ENCODE assay signal across 8 cellular contexts in the genomic region with DNA sequence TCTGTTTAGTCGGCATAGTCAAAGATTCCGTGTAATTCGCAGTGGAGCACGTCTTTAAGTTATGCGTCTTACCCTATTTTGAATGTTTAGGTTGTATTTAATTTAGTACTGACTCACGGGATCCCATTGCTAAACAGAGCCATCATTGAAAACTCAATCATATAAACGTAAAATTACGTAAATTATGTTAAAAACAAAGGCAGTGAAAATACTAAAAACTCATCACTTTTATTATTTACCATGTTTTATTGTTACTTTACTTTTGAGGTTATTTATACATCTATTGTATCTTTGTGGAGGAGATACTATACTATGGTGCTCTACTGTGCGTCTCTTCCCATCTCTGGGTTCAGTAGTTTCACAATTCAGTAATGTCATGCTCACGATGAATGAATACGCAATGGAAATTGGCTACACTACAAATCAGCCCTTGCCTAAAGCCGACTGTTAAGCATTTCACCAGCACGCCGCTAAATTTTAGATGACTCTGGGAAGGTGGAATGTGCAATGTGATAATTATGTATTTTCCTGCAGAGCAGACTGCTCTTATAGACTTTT. TPM values are rescaled to one million over a fixed set of nuclear protein-coding genes. Genes with fewer than 3 reads are reported as not detected.
A peak's percentile ranks its signal among the peaks of the same experiment; 100 is the strongest.
DNase-seq lines count a peak whose midpoint lies in the region; ATAC-seq, FAIRE-seq and TF ChIP-seq lines count a peak whose summit lies in the region.

No MANE protein-coding gene starts in this region.

- peaks cover 4 to 6% of the 10 kb centered on the region in 2 experiments for H3K4me1 Mint-ChIP-seq in H9

- no peaks in the 10 kb centered on the region for H3K36me3 ChIP-seq in BJ (ENCODE audit: control insufficient read depth, insufficient read depth, low read length)
- no peaks in the 10 kb centered on the region for H3K36me3 ChIP-seq in testis (ENCODE audit: low read depth, missing control alignments)

- POLR2A ChIA-PET in BJ (lab: Charles Lee) = no interaction called here

- H2BK20ac ChIP-seq in H9 (ENCODE audit: low read depth, low read length, poor library complexity, severe bottlenecking) = no peak overlapping the region

- peaks cover 58 to 62% of the 10 kb centered on the region in 2 experiments for H3K9me3 Mint-ChIP-seq in H9

- peak overlapping the region; percentile 85 for H3K18ac ChIP-seq in H9 (ENCODE audit: insufficient read length, low read depth, low read length)

- H2BK15ac ChIP-seq in H9 (ENCODE audit: low read depth, low read length) = no peak overlapping the region

- H3K36me3 Mint-ChIP-seq in H9 (ENCODE audit: insufficient read depth in 1 of 3, low read depth in 3 of 3) = peaks cover 3 to 7% (median 4%) of the 10 kb centered on the region in 3 experiments; a peak in 5 of 7 replicates

- peak overlapping the region; percentile 78 to 87 for H3K4me3 Mint-ChIP-seq in H9

- FAIRE-seq in RCC 7860 (lab: Jason Lieb, UNC) (peak; percentile 2), colon (lab: Jason Lieb, UNC) (peak; percentile 87)

- no peak for DNase-seq in BJ (ENCODE audit: low read depth)
- no peak for DNase-seq in H9
- peak; percentile 20 for DNase-seq in RCC 7860 (ENCODE audit: low spot score)
- DNase-seq in lower leg skin (ENCODE audit: low spot score in 2 of 2) = peak in 1 of 2 donors; percentile 17
- DNase-seq in testis = peak; percentile 28

- no peak overlapping the region for H2BK12ac ChIP-seq in H9 (ENCODE audit: insufficient read length, low read depth, low read length)

- H4K20me1 ChIP-seq in H9 (ENCODE audit: control insufficient read depth, insufficient read depth, insufficient read length) = no peaks in the 10 kb centered on the region

- H3K9ac ChIP-seq in H9 (ENCODE audit: extremely low read depth, insufficient read length, low read length) = peak overlapping the region; percentile 79

- no peaks in the 10 kb centered on the region for H3K4me1 ChIP-seq in H9 (ENCODE audit: insufficient read depth, low read length)
- no peaks in the 10 kb centered on the region for H3K4me1 ChIP-seq in testis

- TF ChIP-seq POLR2A in lower leg skin (IDR thresholded peaks at IDR 0.05) = no peak
- TF ChIP-seq POLR2A in testis (IDR thresholded peaks at IDR 0.05) = peak; percentile 11

- no peak overlapping the region for H3K56ac ChIP-seq in H9 (ENCODE audit: insufficient read length, low read depth, low read length)

- no peaks in the 10 kb centered on the region for H3K27me3 Mint-ChIP-seq in H9 (ENCODE audit: low read depth)

- H3K14ac ChIP-seq in H9 (ENCODE audit: insufficient read depth, low read length) = peak overlapping the region; percentile 39; the same call in 1 of the 2 replicates

- no peaks in the 10 kb centered on the region for H3K23me2 ChIP-seq in H9 (ENCODE audit: insufficient read length, low read depth, low read length, poor library complexity, severe bottlenecking)

- no peak overlapping the region for H2BK5ac ChIP-seq in H9 (ENCODE audit: insufficient read length, low read length)

- no peak overlapping the region for H4K8ac ChIP-seq in H9 (replicated peaks; ENCODE audit: insufficient read length, low read depth, low read length)

- ATAC-seq in HG02623 (IDR thresholded peaks at IDR 0.05; ENCODE audit: unreplicated experiment) (no peak), GM21576 (IDR thresholded peaks at IDR 0.05; ENCODE audit: unreplicated experiment) (no peak)

- CTCF ChIA-PET in BJ (lab: Yijun Ruan, JAX) = no interaction called here

- no peak overlapping the region for H2AK5ac ChIP-seq in H9 (ENCODE audit: insufficient read length, low read length)

- intact Hi-C loops in lower leg skin (cut with DNase I; ENCODE audit: low total_unique reads) = no loop called here
- intact Hi-C loops in testis (cut with DNase I; ENCODE audit: low total_unique reads) = no loop called here

- no peak overlapping the region for H3K23ac ChIP-seq in H9 (ENCODE audit: insufficient read length, low read depth, low read length)

- H3K27ac ChIP-seq in H9 (ENCODE audit: insufficient read length, low read depth, low read length) = no peak overlapping the region
- H3K27ac ChIP-seq in testis = peak overlapping the region; percentile 94 to 95

- peak overlapping the region in 1 of 3 experiments; percentile 90; a peak in 3 of 7 replicates for H3K27ac Mint-ChIP-seq in H9

- no peaks in the 10 kb centered on the region for H3K27me3 ChIP-seq in BJ (ENCODE audit: control insufficient read depth, insufficient read depth, low read length)
- H3K27me3 ChIP-seq in H9 (ENCODE audit: insufficient read depth, low read length) = no peaks in the 10 kb centered on the region
- no peaks in the 10 kb centered on the region for H3K27me3 ChIP-seq in testis

- no peak overlapping the region for H4K91ac ChIP-seq in H9 (ENCODE audit: insufficient read length, low read depth, low read length)

- H2BK120ac ChIP-seq in H9 (ENCODE audit: low read depth, low read length, poor library complexity, severe bottlenecking) = no peak overlapping the region

- H3K4me2 ChIP-seq in H9 (ENCODE audit: insufficient read depth, insufficient read length, low read length) = peak overlapping the region; percentile 87

- no peak overlapping the region for H3T11ph ChIP-seq in H9 (ENCODE audit: low read length)

- H3K4me3 ChIP-seq in BJ (ENCODE audit: low read depth, low read length) (peak overlapping the region; percentile 70), lower leg skin (ENCODE audit: low read depth, poor library complexity, severe bottlenecking) (peak overlapping the region; percentile 45), testis (peak overlapping the region; percentile 64 to 72)

- TF ChIP-seq CTCF in BJ (IDR thresholded peaks at IDR 0.05; ENCODE audit: insufficient read depth, low read depth, low read length) (no peak), H9 (conservative IDR thresholded peaks at IDR 0.05) (no peak), lower leg skin (IDR thresholded peaks at IDR 0.05) (no peak), testis (IDR thresholded peaks at IDR 0.05) (no peak)

- WGBS in H9 (ENCODE audit: extremely low coverage, insufficient read length, low lambda C conversion rate) = no CpG with 5 or more reads among the region's 14 CpGs
- 0 to 31% methylated on average over 14 of the region's 14 CpGs for WGBS in lower leg skin, 2 donors
- WGBS in testis, 2 donors = 0 to 1% methylated on average over 12 to 14 of the region's 14 CpGs

- peaks cover 26% of the 10 kb centered on the region for H3K9me3 ChIP-seq in H9 (ENCODE audit: control insufficient read depth, low read depth, low read length)
- no peaks in the 10 kb centered on the region for H3K9me3 ChIP-seq in testis

- H3K79me1 ChIP-seq in H9 (ENCODE audit: insufficient read depth, low read depth, low read length, poor library complexity, severe bottlenecking) = no peaks in the 10 kb centered on the region

- peak overlapping the region; percentile 75 for H4K5ac ChIP-seq in H9 (ENCODE audit: insufficient read length, low read depth, low read length)

- H3K79me2 ChIP-seq in H9 (ENCODE audit: insufficient read depth, low read length) = no peaks in the 10 kb centered on the region

- H3K4ac ChIP-seq in H9 (ENCODE audit: low read depth, low read length) = no peak overlapping the region; the same call in 1 of the 2 replicates

- H2AFZ ChIP-seq in H9 (ENCODE audit: low read length) = no peak overlapping the region

RNA-seq across cellular contexts. Expression of a gene that starts 0.9 kb away (rescaled TPM):
- polyA plus RNA-seq in BJ (2011; rRNA removed) (65.2 and 86.6 TPM in 2 replicates), testis (ENCODE audit: insufficient read depth, low read depth, low replicate concordance) (104 TPM)
- polyA minus RNA-seq in BJ (2011; rRNA and poly(A)+ RNA removed) = 12.2 and 13.3 TPM in 2 replicates
- total RNA-seq in H9 (2021) (57.9 and 62.1 TPM in 2 replicates), lower leg skin (10 to 100 TPM; 21.1 to 35.8 (median 27.3) TPM), testis (10 to 100 TPM; 65.0 to 71.7 TPM)

RNA-seq across cellular contexts. Expression of a gene that starts 5.1 kb away (rescaled TPM):
- polyA plus RNA-seq in BJ (2011; rRNA removed) (2.7 and 3.4 TPM in 2 replicates), testis (ENCODE audit: insufficient read depth, low read depth, low replicate concordance) (18.0 TPM)
- 0.62 and 0.85 TPM in 2 replicates for polyA minus RNA-seq in BJ (2011; rRNA and poly(A)+ RNA removed)
- total RNA-seq in H9 (2021) (3.1 and 3.4 TPM in 2 replicates), lower leg skin (1 to 10 TPM; 2.0 to 7.3 (median 7.0) TPM), testis (10 to 100 TPM; 25.0 to 35.2 TPM)

RNA-seq across cellular contexts. Expression of a gene that starts 43.3 kb away (rescaled TPM):
- polyA plus RNA-seq in BJ (2011; rRNA removed) = 10.0 and 13.4 TPM in 2 replicates
- 0.93 and 1.2 TPM in 2 replicates for polyA minus RNA-seq in BJ (2011; rRNA and poly(A)+ RNA removed)
- total RNA-seq in H9 (2021) = 6.2 and 7.2 TPM in 2 replicates
- 10 to 100 TPM; 17.8 to 22.2 (median 18.5) TPM for total RNA-seq in lower leg skin
- total RNA-seq in testis = 10 to 100 TPM; 25.4 to 29.8 TPM
- polyA plus RNA-seq in testis (ENCODE audit: insufficient read depth, low read depth, low replicate concordance) = 8.5 TPM

RNA-seq across cellular contexts. Expression of a gene that starts 43.3 kb away (rescaled TPM):
- polyA plus RNA-seq in BJ (2011; rRNA removed) = 1.2 and 5.4 TPM in 2 replicates
- polyA minus RNA-seq in BJ (2011; rRNA and poly(A)+ RNA removed) = 0.81 and 1.7 TPM in 2 replicates
- 14.3 and 21.4 TPM in 2 replicates for total RNA-seq in H9 (2021)
- total RNA-seq in lower leg skin = 1 to 10 TPM; 1.0 to 1.6 (median 1.3) TPM
- total RNA-seq in testis = 10 to 100 TPM; 25.0 to 25.5 TPM
- 23.3 TPM for polyA plus RNA-seq in testis (ENCODE audit: insufficient read depth, low read depth, low replicate concordance)

RNA-seq across cellular contexts. Expression of a gene that starts 43.7 kb away (rescaled TPM):
- 11.6 and 16.1 TPM in 2 replicates for polyA plus RNA-seq in BJ (2011; rRNA removed)
- 8.5 and 8.7 TPM in 2 replicates for polyA minus RNA-seq in BJ (2011; rRNA and poly(A)+ RNA removed)
- total RNA-seq in H9 (2021) = 27.3 and 29.1 TPM in 2 replicates
- total RNA-seq in lower leg skin = 10 to 100 TPM in 3 of 4 donors, 1 to 10 TPM in 1; 8.2 to 14.1 (median 11.6) TPM
- 1 to 10 TPM; 2.8 to 3.4 TPM for total RNA-seq in testis
- polyA plus RNA-seq in testis (ENCODE audit: insufficient read depth, low read depth, low replicate concordance) = 1.4 TPM

Comparison
In these comparisons a context has a peak if more than half of its experiments do, and no peak if none do; other contexts are left out.
1. DNase-seq: peak in RCC 7860 (single experiment) and testis (single experiment); none in BJ (single experiment) and H9 (single experiment).
2. Peak in every context shown above with its lines, with median percentiles within 50 percentile points of each other: H3K4me3 ChIP-seq.